In genomic region chr9:100098241-100098886, GRCh38 we compare ENCODE assay signal across 7 cellular contexts. TPM values are rescaled to one million over a fixed set of nuclear protein-coding genes. Genes with fewer than 3 reads are reported as not detected.
DNase-seq lines count a peak whose midpoint lies in the region; ATAC-seq and TF ChIP-seq lines count a peak whose summit lies in the region.

No MANE protein-coding gene starts in this region.

- DNase-seq in GM10266 (ENCODE audit: extremely low spot score) (peak; percentile 24), NCI-H1092 treated with DMSO at 0.1 percent for 48 hours (lab: John Stamatoyannopoulos, UW) (peak; percentile 21), T-cell (peak in 19 of 34 experiments; percentile 1 to 40 (median 5)), caudate nucleus (lab: John Stamatoyannopoulos, UW) (peak in 57 of 61 donors; percentile 3 to 92 (median 61)), immature natural killer cell (peak; percentile 46 to 50 (median 48))

- peak overlapping the region; percentile 93 for H3K4me3 ChIP-seq in skeletal muscle satellite cell (ENCODE audit: low read length)

- H3K9me3 Mint-ChIP-seq in T-cell (no peaks in the 10 kb centered on the region), immature natural killer cell (no peaks in the 10 kb centered on the region)

- peak; percentile 11 for ATAC-seq in HG02610 (IDR thresholded peaks at IDR 0.05; ENCODE audit: unreplicated experiment)
- peak in 3 of 4 experiments; percentile 0 to 15 (median 1) for ATAC-seq in T-cell (replicated peaks in 1 of 4)

- no peak for TF ChIP-seq CTCF in GM10266 (IDR thresholded peaks at IDR 0.05; ENCODE audit: control insufficient read depth, insufficient read depth, low read depth, missing control alignments)

- H3K36me3 Mint-ChIP-seq in T-cell (peaks cover 9% of the 10 kb centered on the region), immature natural killer cell (no peaks in the 10 kb centered on the region)

- no peaks in the 10 kb centered on the region for H3K27me3 ChIP-seq in skeletal muscle satellite cell (ENCODE audit: control insufficient read depth, insufficient read depth, low read length)

- no peaks in the 10 kb centered on the region for H3K27me3 Mint-ChIP-seq in T-cell
- H3K27me3 Mint-ChIP-seq in immature natural killer cell (ENCODE audit: low read depth in 3 of 3), result peaks cover 0 to 6% (median 3%) of the 10 kb centered on the region in 3 donors

- H3K4me3 Mint-ChIP-seq in T-cell (peak overlapping the region; percentile 97 to 99 (median 99)), immature natural killer cell (peak overlapping the region; percentile 99 to 100 (median 100))

- CTCF ChIA-PET in T-cell (lab: Charles Lee), result no interaction called here

- no peaks in the 10 kb centered on the region for H3K36me3 ChIP-seq in skeletal muscle satellite cell (ENCODE audit: insufficient read depth, low read length)

- H3K4me1 Mint-ChIP-seq in T-cell (peaks cover 47 to 59% (median 50%) of the 10 kb centered on the region in 3 donors), immature natural killer cell (peaks cover 42 to 65% of the 10 kb centered on the region in 2 donors)

- H3K4me1 ChIP-seq in skeletal muscle satellite cell (ENCODE audit: control insufficient read depth, insufficient read depth, low read length), result peaks cover 11% of the 10 kb centered on the region

- peak overlapping the region; percentile 77 for H3K27ac ChIP-seq in caudate nucleus (ENCODE audit: low read depth, low read length)

- H3K4me2 ChIP-seq in skeletal muscle satellite cell (ENCODE audit: low read length), result peak overlapping the region; percentile 81

- no peaks in the 10 kb centered on the region for H3K9me3 ChIP-seq in skeletal muscle satellite cell (replicated peaks; ENCODE audit: low read length)

- H3K9ac ChIP-seq in skeletal muscle satellite cell (ENCODE audit: low read depth, low read length), result peak overlapping the region; percentile 84

- POLR2A ChIA-PET in T-cell (lab: Charles Lee), result interaction anchor here (0.5 to 0.6 kb wide), 3 partner anchors 14 to 782 kb away, joined by 3 to 4 read pairs (median 3); no protein-coding TSS in a partner anchor

- H3K27ac Mint-ChIP-seq in T-cell, result peak overlapping the region; percentile 86 to 97
- H3K27ac Mint-ChIP-seq in immature natural killer cell, result peak overlapping the region; percentile 94 to 99 (median 99)

RNA-seq across cellular contexts. Expression of gene ERP44, which starts 0.4 kb away (rescaled TPM):
- 10 to 100 TPM; 11.3 to 15.1 (median 12.5) TPM for total RNA-seq in T-cell
- polyA plus RNA-seq in immature natural killer cell, result 10 to 100 TPM; 42.0 to 53.4 (median 46.6) TPM
- total RNA-seq in skeletal muscle satellite cell (2012; rRNA removed), result 15.7 and 17.0 TPM in 2 replicates

RNA-seq across cellular contexts. Expression of gene INVS, which starts 0.7 kb away (rescaled TPM):
- total RNA-seq in T-cell, result 10 to 100 TPM; 15.6 to 21.6 (median 19.0) TPM
- 10 to 100 TPM in 1 of 3 donors, 1 to 10 TPM in 2; 3.4 to 12.6 (median 4.9) TPM for polyA plus RNA-seq in immature natural killer cell
- 14.4 and 21.3 TPM in 2 replicates for total RNA-seq in skeletal muscle satellite cell (2012; rRNA removed)

Comparison
In these comparisons a context has a peak if more than half of its experiments do, and no peak if none do; other contexts are left out.
1. Peak in every context shown above with its lines: DNase-seq, ATAC-seq, H3K4me3 ChIP-seq and H3K27ac ChIP-seq.
2. DNase-seq: peak in every context shown above with its lines; median percentile 61 in caudate nucleus; 48 in immature natural killer cell; 24 in GM10266; 21 in NCI-H1092 treated with DMSO at 0.1 percent for 48 hours; 5 in T-cell.